In genomic region chr4:12911723-12912324, GRCh38 we compare ENCODE assay signal across 25 cellular contexts.
"Had no signal": no experiment of that assay in that cellular context is flagged by ENCODE, and none has a peak within 500 bp of the region (broad histone marks: within the 10 kb centered on the region; RNA-seq: fewer than 3 reads in every experiment).

No MANE protein-coding gene starts in this region.

- H3K27ac ChIP-seq: lower lobe of right lung, neural progenitor cell, neutrophil, parathyroid adenoma, psoas muscle, skin epidermis, suprapubic skin, thoracic aorta, tibial artery, upper lobe of right lung had no signal

- H3K27me3 ChIP-seq: neural progenitor cell, neutrophil, suprapubic skin, tibial artery, upper lobe of right lung had no signal

- H3K4me3 ChIP-seq: lower lobe of right lung, neural progenitor cell, psoas muscle, skin epidermis, suprapubic skin, thoracic aorta, tibial artery, upper lobe of right lung had no signal

- DNase-seq: hippocampal formation; kidney glomerular epithelial cell; left colon; lower lobe of right lung; mammary epithelial cell; mesenchymal stem cell; naive thymus-derived CD8-positive, alpha-beta T cell; occipital lobe; psoas muscle; stimulated activated CD4-positive, alpha-beta T cell treated with anti-CD3 and anti-CD28 coated beads, Interleukin-12 subunit alpha, Interleukin-12 subunit beta, amount 100 ng/mL, for 4 hours; stimulated activated CD4-positive, alpha-beta T cell treated with anti-CD3 and anti-CD28 coated beads, Interleukin-15, amount 100 ng/mL, for 24 hours; stimulated activated CD4-positive, alpha-beta T cell treated with anti-CD3 and anti-CD28 coated beads, Interleukin-2, amount 100 ng/mL, for 24 hours; stimulated activated CD4-positive, alpha-beta T cell treated with anti-CD3 and anti-CD28 coated beads, Interleukin-4, amount 100 ng/mL, for 1 hour; stimulated activated naive CD4-positive, alpha-beta T cell; tibial artery; trophoblast cell; upper lobe of right lung had no signal

- H3K36me3 ChIP-seq: lower lobe of right lung, neural progenitor cell, neutrophil, suprapubic skin, thoracic aorta, tibial artery, upper lobe of right lung had no signal

- H3K9me3 ChIP-seq: neutrophil, suprapubic skin, upper lobe of right lung had no signal

- H3K4me1 ChIP-seq: lower lobe of right lung, neural progenitor cell, parathyroid adenoma, psoas muscle, suprapubic skin, tibial artery, upper lobe of right lung had no signal

- ATAC-seq: left colon; lower lobe of right lung; naive thymus-derived CD8-positive, alpha-beta T cell; psoas muscle; sciatic nerve; stimulated activated effector memory CD8-positive, alpha-beta T cell treated with anti-CD3 and anti-CD28 coated beads, Interleukin-12 subunit alpha, Interleukin-12 subunit beta, amount 100 ng/mL, for 72 hours; upper lobe of right lung had no signal
